ENCODE assay signal across 1 cellular context in genomic region chr12:45223868-45224267, GRCh38.
TF ChIP-seq lines count a peak whose summit lies in the region.

No MANE protein-coding gene starts in this region.

TF ChIP-seq in WTC11, 78 proteins besides CTCF, POLR2A, EP300 and RAD21 (continued from another document):
- TF ChIP-seq NR3C1 (CRISPR knock-in tag; conservative IDR thresholded peaks at IDR 0.05; ENCODE audit: low read depth), result no peak
- TF ChIP-seq IRF1 (CRISPR knock-in tag; IDR thresholded peaks at IDR 0.05), result no peak
- TF ChIP-seq TP53 (CRISPR knock-in tag; IDR thresholded peaks at IDR 0.05), result no peak
- TF ChIP-seq OVOL2 (CRISPR knock-in tag; IDR thresholded peaks at IDR 0.05; ENCODE audit: borderline replicate concordance), result no peak
- TF ChIP-seq ERG (CRISPR knock-in tag; IDR thresholded peaks at IDR 0.05), result no peak
- TF ChIP-seq FOXJ3 (CRISPR knock-in tag; IDR thresholded peaks at IDR 0.05; ENCODE audit: borderline replicate concordance), result no peak
- TF ChIP-seq, protein P1, sequence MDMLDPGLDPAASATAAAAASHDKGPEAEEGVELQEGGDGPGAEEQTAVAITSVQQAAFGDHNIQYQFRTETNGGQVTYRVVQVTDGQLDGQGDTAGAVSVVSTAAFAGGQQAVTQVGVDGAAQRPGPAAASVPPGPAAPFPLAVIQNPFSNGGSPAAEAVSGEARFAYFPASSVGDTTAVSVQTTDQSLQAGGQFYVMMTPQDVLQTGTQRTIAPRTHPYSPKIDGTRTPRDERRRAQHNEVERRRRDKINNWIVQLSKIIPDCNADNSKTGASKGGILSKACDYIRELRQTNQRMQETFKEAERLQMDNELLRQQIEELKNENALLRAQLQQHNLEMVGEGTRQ (CRISPR knock-in tag; IDR thresholded peaks at IDR 0.05), result no peak
- no peak for TF ChIP-seq RELA (CRISPR knock-in tag; IDR thresholded peaks at IDR 0.05; ENCODE audit: borderline replicate concordance)
- TF ChIP-seq ZSCAN18 (CRISPR knock-in tag; IDR thresholded peaks at IDR 0.05), result no peak
- TF ChIP-seq, protein P2, sequence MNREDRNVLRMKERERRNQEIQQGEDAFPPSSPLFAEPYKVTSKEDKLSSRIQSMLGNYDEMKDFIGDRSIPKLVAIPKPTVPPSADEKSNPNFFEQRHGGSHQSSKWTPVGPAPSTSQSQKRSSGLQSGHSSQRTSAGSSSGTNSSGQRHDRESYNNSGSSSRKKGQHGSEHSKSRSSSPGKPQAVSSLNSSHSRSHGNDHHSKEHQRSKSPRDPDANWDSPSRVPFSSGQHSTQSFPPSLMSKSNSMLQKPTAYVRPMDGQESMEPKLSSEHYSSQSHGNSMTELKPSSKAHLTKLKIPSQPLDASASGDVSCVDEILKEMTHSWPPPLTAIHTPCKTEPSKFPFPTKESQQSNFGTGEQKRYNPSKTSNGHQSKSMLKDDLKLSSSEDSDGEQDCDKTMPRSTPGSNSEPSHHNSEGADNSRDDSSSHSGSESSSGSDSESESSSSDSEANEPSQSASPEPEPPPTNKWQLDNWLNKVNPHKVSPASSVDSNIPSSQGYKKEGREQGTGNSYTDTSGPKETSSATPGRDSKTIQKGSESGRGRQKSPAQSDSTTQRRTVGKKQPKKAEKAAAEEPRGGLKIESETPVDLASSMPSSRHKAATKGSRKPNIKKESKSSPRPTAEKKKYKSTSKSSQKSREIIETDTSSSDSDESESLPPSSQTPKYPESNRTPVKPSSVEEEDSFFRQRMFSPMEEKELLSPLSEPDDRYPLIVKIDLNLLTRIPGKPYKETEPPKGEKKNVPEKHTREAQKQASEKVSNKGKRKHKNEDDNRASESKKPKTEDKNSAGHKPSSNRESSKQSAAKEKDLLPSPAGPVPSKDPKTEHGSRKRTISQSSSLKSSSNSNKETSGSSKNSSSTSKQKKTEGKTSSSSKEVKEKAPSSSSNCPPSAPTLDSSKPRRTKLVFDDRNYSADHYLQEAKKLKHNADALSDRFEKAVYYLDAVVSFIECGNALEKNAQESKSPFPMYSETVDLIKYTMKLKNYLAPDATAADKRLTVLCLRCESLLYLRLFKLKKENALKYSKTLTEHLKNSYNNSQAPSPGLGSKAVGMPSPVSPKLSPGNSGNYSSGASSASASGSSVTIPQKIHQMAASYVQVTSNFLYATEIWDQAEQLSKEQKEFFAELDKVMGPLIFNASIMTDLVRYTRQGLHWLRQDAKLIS (CRISPR knock-in tag; IDR thresholded peaks at IDR 0.05; ENCODE audit: borderline replicate concordance), result no peak
- no peak for TF ChIP-seq ESRRA (CRISPR knock-in tag; IDR thresholded peaks at IDR 0.05; ENCODE audit: borderline replicate concordance)
- TF ChIP-seq ATF1 (CRISPR knock-in tag; IDR thresholded peaks at IDR 0.05), result no peak
- no peak for TF ChIP-seq SMAD3 (CRISPR knock-in tag; IDR thresholded peaks at IDR 0.05; ENCODE audit: borderline replicate concordance)
- TF ChIP-seq ZNF219 (CRISPR knock-in tag; IDR thresholded peaks at IDR 0.05; ENCODE audit: borderline replicate concordance), result no peak
- TF ChIP-seq, protein P3, sequence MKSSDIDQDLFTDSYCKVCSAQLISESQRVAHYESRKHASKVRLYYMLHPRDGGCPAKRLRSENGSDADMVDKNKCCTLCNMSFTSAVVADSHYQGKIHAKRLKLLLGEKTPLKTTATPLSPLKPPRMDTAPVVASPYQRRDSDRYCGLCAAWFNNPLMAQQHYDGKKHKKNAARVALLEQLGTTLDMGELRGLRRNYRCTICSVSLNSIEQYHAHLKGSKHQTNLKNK (CRISPR knock-in tag; IDR thresholded peaks at IDR 0.05), result no peak
- no peak for TF ChIP-seq MYBL2 (CRISPR knock-in tag; IDR thresholded peaks at IDR 0.05)
TF ChIP-seq in WTC11: peak in this region for 0.
